In the genomic region with DNA sequence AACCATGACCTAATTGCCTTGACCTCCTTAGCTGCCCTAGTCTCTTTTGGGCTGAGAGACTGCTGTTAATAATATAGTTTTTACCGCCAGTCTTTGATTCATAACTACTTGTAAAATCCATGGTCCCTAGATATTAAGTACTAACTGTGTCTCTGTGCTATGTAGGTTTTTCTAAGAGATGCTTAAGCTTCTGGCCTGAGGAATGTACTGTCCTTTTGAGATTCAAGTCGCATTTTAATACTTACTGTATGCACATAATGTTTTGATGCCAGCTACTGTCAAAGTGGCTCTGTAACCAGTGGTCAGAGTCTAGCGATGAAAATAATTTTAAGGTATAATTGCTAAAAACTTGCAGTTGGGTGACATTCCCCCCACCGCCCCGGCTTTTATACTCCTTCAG, we compare ENCODE assay signal across 11 cellular contexts. TPM values are rescaled to one million over a fixed set of nuclear protein-coding genes. Genes with fewer than 3 reads are reported as not detected.
DNase-seq lines count a peak whose midpoint lies in the region; ATAC-seq, FAIRE-seq and TF ChIP-seq lines count a peak whose summit lies in the region.
"Had no signal": no experiment of that assay in that cellular context is flagged by ENCODE, and none has a peak within 500 bp of the region (broad histone marks: within the 10 kb centered on the region; RNA-seq: fewer than 3 reads in every experiment).

No MANE protein-coding gene starts in this region.

- H3K4me1 ChIP-seq in HUES6 (ENCODE audit: control insufficient read depth, insufficient read depth, low read length) = peaks cover 23% of the 10 kb centered on the region
- peaks cover 0 to 19% of the 10 kb centered on the region in 2 experiments; a peak in 2 of 5 replicates for H3K4me1 ChIP-seq in K562 (replicated peaks in 1 of 2; ENCODE audit: control insufficient read depth in 2 of 2, insufficient read depth in 2 of 2, low read length in 2 of 2)
- H3K4me1 ChIP-seq in kidney (ENCODE audit: control insufficient read depth in 1 of 2, insufficient read depth in 1 of 2, low read depth in 1 of 2, low read length in 2 of 2) = peaks cover 0 to 3% of the 10 kb centered on the region in 2 donors
- H3K4me1 ChIP-seq in stomach smooth muscle (ENCODE audit: control insufficient read depth, insufficient read depth, low read length) = peaks cover 25% of the 10 kb centered on the region

- ATAC-seq in K562 (no peak), GM18868 (IDR thresholded peaks at IDR 0.05; ENCODE audit: unreplicated experiment) (no peak)

- no peak overlapping the region for H3K4me2 ChIP-seq in K562 (ENCODE audit: insufficient read depth, low read length)

- no peak for TF ChIP-seq POLR2A in K562 (conservative IDR thresholded peaks at IDR 0.05)

- CTCF ChIA-PET in K562 (lab: Yijun Ruan, JAX; ENCODE audit: low intra/inter-chr PET ratio) = no interaction called here

- H3K9me1 ChIP-seq in K562 (ENCODE audit: control insufficient read depth, insufficient read depth, low read length) = no peaks in the 10 kb centered on the region

- TF ChIP-seq EP300 in K562 (IDR thresholded peaks at IDR 0.05; ENCODE audit: low read length) = no peak

- peak overlapping the region; percentile 85 for H3K4me3 ChIP-seq in HUES6 (ENCODE audit: low read depth, low read length)
- no peak overlapping the region for H3K4me3 ChIP-seq in K562
- peak overlapping the region; percentile 64 to 68 for H3K4me3 ChIP-seq in kidney (ENCODE audit: low read length in 2 of 2)
- peak overlapping the region; percentile 71 to 89 for H3K4me3 ChIP-seq in stomach smooth muscle (ENCODE audit: low read length in 2 of 2)

- H3K36me3 ChIP-seq in HUES6 (ENCODE audit: control insufficient read depth, insufficient read depth, low read length) (no peaks in the 10 kb centered on the region), K562 (ENCODE audit: control insufficient read depth, insufficient read depth, low read length) (no peaks in the 10 kb centered on the region), kidney (ENCODE audit: control insufficient read depth in 1 of 2, insufficient read depth in 2 of 2, low read length in 2 of 2) (no peaks in the 10 kb centered on the region), stomach smooth muscle (ENCODE audit: control insufficient read depth in 2 of 2, insufficient read depth in 2 of 2, low read length in 2 of 2) (no peaks in the 10 kb centered on the region)

- POLR2A ChIA-PET in K562 (lab: Yijun Ruan, JAX) = interaction anchor here (0.6 to 1.9 kb wide), 3 partner anchors 9 to 359 kb away, joined by 3 to 5 read pairs (median 3); no protein-coding TSS in a partner anchor

- no peak for TF ChIP-seq CTCF in K562 (IDR thresholded peaks at IDR 0.05 in 2 of 3, conservative IDR thresholded peaks at IDR 0.05 in 1 of 3; ENCODE audit: insufficient read depth in 2 of 3, low read depth in 1 of 3, low read length in 3 of 3)
- no peak for TF ChIP-seq CTCF in kidney (IDR thresholded peaks at IDR 0.05; ENCODE audit: borderline replicate concordance, extremely low read depth, insufficient read depth)

- in situ Hi-C loops in K562 (cut with MboI) = no loop called here

- H3K27me3 ChIP-seq in HUES6 (ENCODE audit: control insufficient read depth, insufficient read depth, low read length) (no peaks in the 10 kb centered on the region), K562 (ENCODE audit: control insufficient read depth in 2 of 2, insufficient read depth in 2 of 2, low read length in 2 of 2) (peaks cover 40 to 41% of the 10 kb centered on the region in 2 experiments), stomach smooth muscle (ENCODE audit: control insufficient read depth in 1 of 2, insufficient read depth in 2 of 2, low read length in 2 of 2) (no peaks in the 10 kb centered on the region)

- FAIRE-seq in K562 (lab: Jason Lieb, UNC) (peak; percentile 29), kidney (lab: Jason Lieb, UNC) (no peak)
- FAIRE-seq: colon, RCC 7860 had no signal

- H3K9ac ChIP-seq in HUES6 (ENCODE audit: low read length) (no peak overlapping the region), K562 (ENCODE audit: insufficient read depth in 1 of 2, low read depth in 2 of 2, low read length in 2 of 2) (no peak overlapping the region), kidney (ENCODE audit: low read length in 2 of 2) (peak overlapping the region; percentile 29 to 52), stomach smooth muscle (ENCODE audit: low read length in 2 of 2) (peak overlapping the region; percentile 86 to 95)

- no peak overlapping the region for H3K27ac ChIP-seq in HUES6 (ENCODE audit: low read depth, low read length)
- H3K27ac ChIP-seq in K562 (ENCODE audit: extremely low read depth, low read depth, low read length) = no peak overlapping the region
- H3K27ac ChIP-seq in kidney (ENCODE audit: low read depth in 2 of 2, low read length in 2 of 2) = peak overlapping the region in 1 of 2 donors; percentile 84
- peak overlapping the region; percentile 91 for H3K27ac ChIP-seq in stomach smooth muscle (ENCODE audit: low read length)

- WGBS in K562 (ENCODE audit: insufficient coverage, low coverage, missing lambda C conversion rate) = 32% methylated on average over 5 of the region's 5 CpGs

- no peak overlapping the region for H2AFZ ChIP-seq in K562 (ENCODE audit: low read depth, low read length)

- H4K20me1 ChIP-seq in K562 (replicated peaks; ENCODE audit: control insufficient read depth, insufficient read depth, low read length) = no peaks in the 10 kb centered on the region

- intact Hi-C loops in K562 (cut with micrococcal nuclease) = no loop called here
- intact Hi-C loops in kidney (cut with DNase I) = no loop called here

- no peaks in the 10 kb centered on the region for H3K79me2 ChIP-seq in K562 (ENCODE audit: control insufficient read depth, insufficient read depth, low read length)

- no peaks in the 10 kb centered on the region for H3K9me3 ChIP-seq in HUES6 (ENCODE audit: control insufficient read depth, insufficient read depth, low read depth, low read length)
- no peaks in the 10 kb centered on the region for H3K9me3 ChIP-seq in K562 (replicated peaks; ENCODE audit: control insufficient read depth, insufficient read depth, low read depth, low read length)
- no peaks in the 10 kb centered on the region for H3K9me3 ChIP-seq in kidney (ENCODE audit: control insufficient read depth in 1 of 2, low read length in 2 of 2)
- H3K9me3 ChIP-seq in stomach smooth muscle (ENCODE audit: control insufficient read depth in 2 of 2, low read length in 2 of 2) = no peaks in the 10 kb centered on the region

- TF ChIP-seq RAD21 in K562 (CRISPR knock-in tag; conservative IDR thresholded peaks at IDR 0.05 in 1 of 2, IDR thresholded peaks at IDR 0.05 in 1 of 2) = no peak

- DNase-seq in K562 (ENCODE audit: extremely low read depth in 1 of 4, low spot score in 3 of 4) (no peak), kidney (no peak), NCI-H1436 (lab: John Stamatoyannopoulos, UW) (no peak), anterior cingulate cortex (lab: John Stamatoyannopoulos, UW) (no peak)
- DNase-seq: activated CD4-positive, alpha-beta memory T cell treated with anti-CD3 and anti-CD28 coated beads for 36 hours; MM.1S had no signal

- no TSS peak for BruUV-seq in K562 (replicated peaks; lab: Mats Ljungman, UMichigan)

TF ChIP-seq in K562, 482 proteins besides CTCF, POLR2A, EP300 and RAD21:
- TF ChIP-seq, protein P1, sequence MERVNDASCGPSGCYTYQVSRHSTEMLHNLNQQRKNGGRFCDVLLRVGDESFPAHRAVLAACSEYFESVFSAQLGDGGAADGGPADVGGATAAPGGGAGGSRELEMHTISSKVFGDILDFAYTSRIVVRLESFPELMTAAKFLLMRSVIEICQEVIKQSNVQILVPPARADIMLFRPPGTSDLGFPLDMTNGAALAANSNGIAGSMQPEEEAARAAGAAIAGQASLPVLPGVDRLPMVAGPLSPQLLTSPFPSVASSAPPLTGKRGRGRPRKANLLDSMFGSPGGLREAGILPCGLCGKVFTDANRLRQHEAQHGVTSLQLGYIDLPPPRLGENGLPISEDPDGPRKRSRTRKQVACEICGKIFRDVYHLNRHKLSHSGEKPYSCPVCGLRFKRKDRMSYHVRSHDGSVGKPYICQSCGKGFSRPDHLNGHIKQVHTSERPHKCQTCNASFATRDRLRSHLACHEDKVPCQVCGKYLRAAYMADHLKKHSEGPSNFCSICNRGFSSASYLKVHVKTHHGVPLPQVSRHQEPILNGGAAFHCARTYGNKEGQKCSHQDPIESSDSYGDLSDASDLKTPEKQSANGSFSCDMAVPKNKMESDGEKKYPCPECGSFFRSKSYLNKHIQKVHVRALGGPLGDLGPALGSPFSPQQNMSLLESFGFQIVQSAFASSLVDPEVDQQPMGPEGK (CRISPR knock-in tag; IDR thresholded peaks at IDR 0.05; ENCODE audit: borderline replicate concordance) = no peak
- no peak for TF ChIP-seq GTF2A2 (tag; IDR thresholded peaks at IDR 0.05)
- TF ChIP-seq NFYB (IDR thresholded peaks at IDR 0.05; ENCODE audit: extremely low read depth, insufficient read length) = no peak
TF ChIP-seq in K562: peak in this region for 0.

RNA-seq across cellular contexts. Expression of a gene that starts 2.1 kb away (rescaled TPM):
- total RNA-seq in K562 (2011; cell fraction: chromatin; rRNA removed; ENCODE audit: low replicate concordance) = 0.44 and 0.67 TPM in 2 replicates
- total RNA-seq in K562 (2011; cell fraction: nucleolus; rRNA removed) = 0.26 and 0.50 TPM in 2 replicates
- 0.37 and 0.99 TPM in 2 replicates for total RNA-seq in K562 (2011; cell fraction: nucleoplasm; rRNA removed)
- total RNA-seq in K562 (2014; rRNA removed) (0.69 and 0.82 TPM in 2 replicates), K562 (2014; rRNA removed; fragmentation: Illumina TruSeq; extraction: Trizol) (0.55 and 0.93 TPM in 2 replicates), K562 (2015; rRNA removed; fragmentation: Illumina TruSeq; extraction: Trizol) (0.57 and 0.62 TPM in 2 replicates), K562 (2021) (0.72 and 1.0 TPM in 2 replicates), kidney (84.6 TPM)
- polyA plus RNA-seq in K562 (2011; rRNA removed) (0.32 and 2.0 TPM in 2 replicates), K562 (2014; fragmentation: Illumina TruSeq; extraction: Trizol) (0.64 and 0.67 TPM in 2 replicates), K562 (2014; fragmentation: Nextera tagmentation; extraction: Ambion mirVana) (under 1 TPM; 0.08 to 0.13 TPM), K562 (2014; rRNA removed) (0.18 and 0.49 TPM in 2 replicates), kidney (ENCODE audit: insufficient read depth, low read depth, low replicate concordance) (10.2 TPM)
- polyA plus RNA-seq in K562 (2011; cell fraction: cytosol; rRNA removed) = 0.16 and 0.61 TPM in 2 replicates
- polyA plus RNA-seq in K562 (2011; cell fraction: nucleus; rRNA removed) = 0.45 and 1.2 TPM in 2 replicates
- polyA plus RNA-seq in K562 (2012) = 0.15 and 1.3 TPM in 2 replicates
- polyA minus RNA-seq in K562 (2011; rRNA and poly(A)+ RNA removed) = 1.0 and 3.6 TPM in 2 replicates
- polyA minus RNA-seq in K562 (2011; cell fraction: cytosol; rRNA and poly(A)+ RNA removed) = 0.82 and 1.6 TPM in 2 replicates
- polyA minus RNA-seq in K562 (2011; cell fraction: nucleus; rRNA and poly(A)+ RNA removed) = 0.33 and 0.54 TPM in 2 replicates

Comparison
In these comparisons a context has a peak if more than half of its experiments do, and no peak if none do; other contexts are left out.
1. H3K9ac ChIP-seq: peak in kidney (2 of 2) and stomach smooth muscle (2 of 2); none in HUES6 (single experiment) and K562 (0 of 2).
2. RNA of a gene that starts 2.1 kb away (total RNA-seq): 84.6 TPM in kidney (single experiment); 0.26 to 1.0 TPM in K562; every median in the first group is over 10 times any median in the second.